In genomic region chr5:96144289-96144688, GRCh38 we compare ENCODE assay signal across 1 cellular context.
TF ChIP-seq lines count a peak whose summit lies in the region.

No MANE protein-coding gene starts in this region.

TF ChIP-seq in GM23338, 12 proteins besides CTCF, POLR2A, EP300 and RAD21:
- TF ChIP-seq REST (IDR thresholded peaks at IDR 0.05; ENCODE audit: unreplicated experiment) = no peak
- TF ChIP-seq STAT1 (IDR thresholded peaks at IDR 0.05; ENCODE audit: unreplicated experiment) = no peak
- no peak for TF ChIP-seq ZNF331 (CRISPR knock-in tag; IDR thresholded peaks at IDR 0.05; ENCODE audit: low read depth)
- TF ChIP-seq POLR2AphosphoS5 (IDR thresholded peaks at IDR 0.05; ENCODE audit: low read depth) = no peak
- no peak for TF ChIP-seq EZH2 (IDR thresholded peaks at IDR 0.05; ENCODE audit: low read depth, unreplicated experiment)
- no peak for TF ChIP-seq ETS1 (IDR thresholded peaks at IDR 0.05)
- no peak for TF ChIP-seq CREB1 (CRISPR knock-in tag; IDR thresholded peaks at IDR 0.05; ENCODE audit: low read depth)
- TF ChIP-seq ZNF114 (CRISPR knock-in tag; IDR thresholded peaks at IDR 0.05) = no peak
- TF ChIP-seq EZH2phosphoT487 (IDR thresholded peaks at IDR 0.05; ENCODE audit: unreplicated experiment) = no peak
- no peak for TF ChIP-seq ZNF462 (CRISPR knock-in tag; IDR thresholded peaks at IDR 0.05)
- TF ChIP-seq NANOG (IDR thresholded peaks at IDR 0.05; ENCODE audit: borderline replicate concordance) = no peak
- no peak for TF ChIP-seq JUNB (IDR thresholded peaks at IDR 0.05; ENCODE audit: unreplicated experiment)
TF ChIP-seq in GM23338: peak in this region for 0.
